Comparison of ENCODE assay signal across 10 cellular contexts in genomic region chr2:200408428-200409311, GRCh38.
DNase-seq lines count a peak whose midpoint lies in the region; FAIRE-seq and TF ChIP-seq lines count a peak whose summit lies in the region.
"Had no signal": no experiment of that assay in that cellular context is flagged by ENCODE, and none has a peak within 500 bp of the region (broad histone marks: within the 10 kb centered on the region; RNA-seq: fewer than 3 reads in every experiment).

No MANE protein-coding gene starts in this region.

- dilution Hi-C loops in mammary epithelial cell (cut with HindIII; ENCODE audit: low sequenced_read_pairs) = no loop called here

- H4K8ac ChIP-seq in neuronal stem cell (ENCODE audit: low read depth, low read length) = no peak overlapping the region

- peaks cover 52% of the 10 kb centered on the region for H3K4me1 ChIP-seq in mammary epithelial cell (ENCODE audit: insufficient read depth, low read length)
- H3K4me1 ChIP-seq in neuronal stem cell (ENCODE audit: control insufficient read depth in 2 of 2, insufficient read depth in 1 of 2, low read depth in 1 of 2, low read length in 2 of 2) = peaks cover 6 to 22% of the 10 kb centered on the region in 2 donors
- H3K4me1 ChIP-seq in Karpas-422 (ENCODE audit: low read length) = no peaks in the 10 kb centered on the region

- H3K4me3 Mint-ChIP-seq in activated T-cell treated with anti-CD3 and anti-CD28 coated beads, Interleukin-2, amount 50 U/mL, for 24 hours = no peak overlapping the region

- H3K36me3 ChIP-seq in mammary epithelial cell (ENCODE audit: insufficient read depth, low read length) = peaks cover 4% of the 10 kb centered on the region
- H3K36me3 ChIP-seq in neuronal stem cell (replicated peaks in 1 of 2; ENCODE audit: control insufficient read depth in 2 of 2, insufficient read depth in 2 of 2, low read length in 2 of 2) = peaks cover 0 to 5% of the 10 kb centered on the region in 2 donors
- no peaks in the 10 kb centered on the region for H3K36me3 ChIP-seq in Karpas-422 (ENCODE audit: insufficient read depth, low read length)

- peak; percentile 47 for FAIRE-seq in GM18507 (lab: Jason Lieb, UNC)

- H3K4me3 ChIP-seq in mammary epithelial cell (replicated peaks in 1 of 3; ENCODE audit: insufficient read depth in 1 of 3, low read depth in 2 of 3, low read length in 3 of 3) = no peak overlapping the region
- no peak overlapping the region for H3K4me3 ChIP-seq in neuronal stem cell (ENCODE audit: low read length in 2 of 2)
- no peak overlapping the region for H3K4me3 ChIP-seq in Karpas-422 (ENCODE audit: low read length)
- H3K4me3 ChIP-seq: vagina had no signal

- H3K23ac ChIP-seq in neuronal stem cell (ENCODE audit: low read depth, low read length, poor library complexity) = no peak overlapping the region

- no peak overlapping the region for H2AK5ac ChIP-seq in neuronal stem cell (ENCODE audit: low read depth, low read length)

- H3K18ac ChIP-seq in neuronal stem cell (ENCODE audit: low read length) = peak overlapping the region; percentile 23

- H3K79me2 ChIP-seq in mammary epithelial cell (ENCODE audit: insufficient read depth, low read length) (peaks cover 47% of the 10 kb centered on the region), Karpas-422 (ENCODE audit: low read length) (no peaks in the 10 kb centered on the region)

- peak overlapping the region; percentile 35 for H3K27ac ChIP-seq in mammary epithelial cell (ENCODE audit: insufficient read depth, low read depth, low read length)
- no peak overlapping the region for H3K27ac ChIP-seq in neuronal stem cell (replicated peaks; ENCODE audit: low read length)
- H3K27ac ChIP-seq in Karpas-422 (ENCODE audit: low read length) = no peak overlapping the region
- H3K27ac ChIP-seq: vagina had no signal

- CTCF ChIA-PET in mammary epithelial cell (lab: Charles Lee; ENCODE audit: low non-redundant PET) = no interaction called here

- H3K14ac ChIP-seq in neuronal stem cell (ENCODE audit: low read length) = no peak overlapping the region

- H2BK5ac ChIP-seq in neuronal stem cell (ENCODE audit: low read length) = no peak overlapping the region

- in situ Hi-C loops in mammary epithelial cell (cut with MboI; ENCODE audit: low sequenced_read_pairs in 2 of 2) = no loop called here

- peaks cover 36% of the 10 kb centered on the region for H3K4me1 Mint-ChIP-seq in activated T-cell treated with anti-CD3 and anti-CD28 coated beads, Interleukin-2, amount 50 U/mL, for 24 hours (ENCODE audit: low read depth)

- no peak overlapping the region for H4K91ac ChIP-seq in neuronal stem cell (ENCODE audit: low read depth, low read length, poor library complexity)

- H4K20me1 ChIP-seq in mammary epithelial cell (ENCODE audit: insufficient read depth, low read length) (no peaks in the 10 kb centered on the region), Karpas-422 (ENCODE audit: insufficient read depth, low read depth, low read length) (no peaks in the 10 kb centered on the region)

- no peak overlapping the region for H2BK15ac ChIP-seq in neuronal stem cell (ENCODE audit: low read length)

- H3K9me2 ChIP-seq in Karpas-422 (replicated peaks; ENCODE audit: insufficient read depth, low read length) = no peaks in the 10 kb centered on the region

- WGBS in mammary epithelial cell (ENCODE audit: low coverage, missing lambda C conversion rate) = 83% methylated on average over 17 of the region's 19 CpGs
- no CpG with 5 or more reads among the region's 19 CpGs for WGBS in neuronal stem cell (ENCODE audit: extremely low coverage in 2 of 2, insufficient read length in 2 of 2, insufficient replicate concordance in 1 of 2), 2 donors

- BruUV-seq in mammary epithelial cell (replicated peaks; lab: Mats Ljungman, UMichigan) = no TSS peak

- H3K4me2 ChIP-seq in mammary epithelial cell (ENCODE audit: insufficient read depth, low read depth, low read length) = peak overlapping the region; percentile 67
- no peak overlapping the region for H3K4me2 ChIP-seq in neuronal stem cell (ENCODE audit: insufficient read depth, low read length, poor library complexity, severe bottlenecking)
- no peak overlapping the region for H3K4me2 ChIP-seq in Karpas-422 (ENCODE audit: low read depth, low read length, poor library complexity, severe bottlenecking)

- no peak overlapping the region for H2BK120ac ChIP-seq in neuronal stem cell (ENCODE audit: low read depth, low read length)

- no peaks in the 10 kb centered on the region for H3K9me3 Mint-ChIP-seq in activated T-cell treated with anti-CD3 and anti-CD28 coated beads, Interleukin-2, amount 50 U/mL, for 24 hours

- no peak for TF ChIP-seq CTCF in mammary epithelial cell (conservative IDR thresholded peaks at IDR 0.05 in 1 of 2, IDR thresholded peaks at IDR 0.05 in 1 of 2; ENCODE audit: extremely low read depth in 1 of 2, insufficient read depth in 1 of 2, low read depth in 1 of 2, low read length in 2 of 2)

- no peaks in the 10 kb centered on the region for H3K27me3 ChIP-seq in mammary epithelial cell (ENCODE audit: insufficient read depth, low read length)
- H3K27me3 ChIP-seq in neuronal stem cell (ENCODE audit: control insufficient read depth in 3 of 3, insufficient read depth in 3 of 3, low read depth in 1 of 3, low read length in 3 of 3) = no peaks in the 10 kb centered on the region
- H3K27me3 ChIP-seq in Karpas-422 (ENCODE audit: low read length) = no peaks in the 10 kb centered on the region
- H3K27me3 ChIP-seq: vagina had no signal

- H3K4ac ChIP-seq in neuronal stem cell (ENCODE audit: low read length) = no peak overlapping the region

- H2AFZ ChIP-seq in mammary epithelial cell (ENCODE audit: low read depth, low read length) (no peak overlapping the region), neuronal stem cell (ENCODE audit: low read length) (no peak overlapping the region), Karpas-422 (ENCODE audit: low read length) (no peak overlapping the region)

- no peaks in the 10 kb centered on the region for H3K79me1 ChIP-seq in neuronal stem cell (ENCODE audit: low read depth, low read length)

- intact Hi-C loops in mammary epithelial cell (cut with micrococcal nuclease) = no loop called here

- H3K9ac ChIP-seq in mammary epithelial cell (ENCODE audit: insufficient read depth, low read length) (no peak overlapping the region), neuronal stem cell (ENCODE audit: low read depth, low read length, poor library complexity) (no peak overlapping the region), Karpas-422 (ENCODE audit: low read length) (no peak overlapping the region)

- no peak overlapping the region for H3K27ac Mint-ChIP-seq in activated T-cell treated with anti-CD3 and anti-CD28 coated beads, Interleukin-2, amount 50 U/mL, for 24 hours

- no peak overlapping the region for H2BK12ac ChIP-seq in neuronal stem cell (ENCODE audit: low read length)

- no peaks in the 10 kb centered on the region for H3K36me3 Mint-ChIP-seq in activated T-cell treated with anti-CD3 and anti-CD28 coated beads, Interleukin-2, amount 50 U/mL, for 24 hours (ENCODE audit: low read depth)

- DNase-seq in GM18507 (ENCODE audit: extremely low spot score, insufficient read length, low read depth) = no peak
- peak; percentile 54 for DNase-seq in NCI-H345 (lab: John Stamatoyannopoulos, UW)
- DNase-seq in mammary epithelial cell = peak; percentile 76
- no peak for DNase-seq in neuronal stem cell (ENCODE audit: low spot score)
- no peak for DNase-seq in SHP77 treated with DMSO at 0.1 percent for 48 hours (lab: John Stamatoyannopoulos, UW)
- no peak for DNase-seq in Karpas-422
- no peak for DNase-seq in DMS 273 treated with DMSO at 0.1 percent for 48 hours (lab: John Stamatoyannopoulos, UW)
- DNase-seq in activated T-cell treated with anti-CD3 and anti-CD28 coated beads, Interleukin-2, amount 50 U/mL, for 24 hours = no peak
- DNase-seq: H7 had no signal

- H3K9me3 ChIP-seq in mammary epithelial cell (replicated peaks; ENCODE audit: insufficient read depth, low read length) = no peaks in the 10 kb centered on the region
- H3K9me3 ChIP-seq in neuronal stem cell (replicated peaks in 1 of 2; ENCODE audit: control insufficient read depth in 2 of 2, insufficient read depth in 1 of 2, low read depth in 1 of 2, low read length in 2 of 2) = no peaks in the 10 kb centered on the region
- no peaks in the 10 kb centered on the region for H3K9me3 ChIP-seq in Karpas-422 (ENCODE audit: low read length)
- H3K9me3 ChIP-seq: vagina had no signal

- no peaks in the 10 kb centered on the region for H3K27me3 Mint-ChIP-seq in activated T-cell treated with anti-CD3 and anti-CD28 coated beads, Interleukin-2, amount 50 U/mL, for 24 hours

Comparison
In these comparisons a context has a peak if more than half of its experiments do, and no peak if none do; other contexts are left out.
1. DNase-seq: peak in NCI-H345 (single experiment) and mammary epithelial cell (single experiment); none in GM18507 (single experiment), neuronal stem cell (single experiment), SHP77 treated with DMSO at 0.1 percent for 48 hours (single experiment), Karpas-422 (single experiment), DMS 273 treated with DMSO at 0.1 percent for 48 hours (single experiment) and activated T-cell treated with anti-CD3 and anti-CD28 coated beads, Interleukin-2, amount 50 U/mL, for 24 hours (single experiment).